8 cellular contexts compared by ENCODE assay signal in genomic region chr5:42822558-42822957, GRCh38. TPM values are rescaled to one million over a fixed set of nuclear protein-coding genes. Genes with fewer than 3 reads are reported as not detected.
"Had no signal": no experiment of that assay in that cellular context is flagged by ENCODE, and none has a peak within 500 bp of the region (broad histone marks: within the 10 kb centered on the region; RNA-seq: fewer than 3 reads in every experiment).

No MANE protein-coding gene starts in this region.

- H3K27ac ChIP-seq: HL-60 had no signal

- FAIRE-seq: HTR-8/SVneo, K562 had no signal

- DNase-seq: IMR-90, KBM-7, KG1 had no signal

- ATAC-seq: K562 had no signal

- H3K4me3 ChIP-seq: K562 had no signal

RNA-seq across cellular contexts. Expression of gene SELENOP, which starts 10.9 kb away (rescaled TPM):
- total RNA-seq: HT1080 had no signal
- polyA plus RNA-seq: IgD-negative memory B cell had no signal
